29 cellular contexts compared by ENCODE assay signal in genomic region chr2:42219160-42219559, GRCh38.
"Had no signal": no experiment of that assay in that cellular context is flagged by ENCODE, and none has a peak within 500 bp of the region (broad histone marks: within the 10 kb centered on the region; RNA-seq: fewer than 3 reads in every experiment).

No MANE protein-coding gene starts in this region.

- H3K27ac Mint-ChIP-seq: stimulated activated naive B cell treated with anti-CD40 and anti-IgM and Interleukin-4, amounts not matched to agents 10 μg/mL and 1 μg/mL and 100 μg/mL, for 72 hours; stimulated activated naive CD8-positive, alpha-beta T cell treated with anti-CD3 and anti-CD28 coated beads, Interleukin-15, Interleukin-2, amounts not matched to agents 100 ng/mL and 50 ng/mL, for 24 hours had no signal

- H3K27me3 Mint-ChIP-seq: naive thymus-derived CD8-positive, alpha-beta T cell; stimulated activated naive B cell treated with anti-CD40 and anti-IgM and Interleukin-4, amounts not matched to agents 10 μg/mL and 1 μg/mL and 100 μg/mL, for 72 hours; stimulated activated naive CD8-positive, alpha-beta T cell treated with anti-CD3 and anti-CD28 coated beads, Interleukin-15, Interleukin-2, amounts not matched to agents 100 ng/mL and 50 ng/mL, for 24 hours had no signal

- H3K36me3 ChIP-seq: left lung, lower lobe of right lung, pancreas, prostate gland, sigmoid colon, tibial nerve, vagina had no signal

- ATAC-seq: left colon; left lung; lower lobe of right lung; naive thymus-derived CD8-positive, alpha-beta T cell; pancreas; right cardiac atrium; stimulated activated naive B cell treated with anti-CD40 and anti-IgM and Interleukin-4, amounts not matched to agents 10 μg/mL and 1 μg/mL and 100 μg/mL, for 72 hours had no signal

- H3K27me3 ChIP-seq: left lung, pancreas, sigmoid colon, tibial nerve, upper lobe of left lung, vagina had no signal

- FAIRE-seq: islet of Langerhans, kidney, pancreas, small intestine had no signal

- H3K4me3 ChIP-seq: left lung, lower lobe of right lung, pancreas, prostate gland, sigmoid colon, tibial nerve, upper lobe of left lung, vagina had no signal

- H3K9me3 Mint-ChIP-seq: immature natural killer cell; naive thymus-derived CD8-positive, alpha-beta T cell; nephron; neural crest cell; stimulated activated naive B cell treated with anti-CD40 and anti-IgM and Interleukin-4, amounts not matched to agents 10 μg/mL and 1 μg/mL and 100 μg/mL, for 72 hours; stimulated activated naive CD8-positive, alpha-beta T cell treated with anti-CD3 and anti-CD28 coated beads, Interleukin-15, Interleukin-2, amounts not matched to agents 100 ng/mL and 50 ng/mL, for 24 hours had no signal

- H3K36me3 Mint-ChIP-seq: immature natural killer cell had no signal

- H3K4me3 Mint-ChIP-seq: immature natural killer cell; nephron; neural crest cell; stimulated activated naive B cell treated with anti-CD40 and anti-IgM and Interleukin-4, amounts not matched to agents 10 μg/mL and 1 μg/mL and 100 μg/mL, for 72 hours; stimulated activated naive CD8-positive, alpha-beta T cell treated with anti-CD3 and anti-CD28 coated beads, Interleukin-15, Interleukin-2, amounts not matched to agents 100 ng/mL and 50 ng/mL, for 24 hours had no signal

- DNase-seq: hypothalamus; immature natural killer cell; kidney; left colon; left lung; lower lobe of right lung; mammary epithelial cell; mesenchymal stem cell; naive thymus-derived CD8-positive, alpha-beta T cell; nucleus accumbens; pancreas; posterior cingulate gyrus; retina; right cardiac atrium; sigmoid colon; small intestine; stimulated activated CD4-positive, alpha-beta T cell treated with anti-CD3 and anti-CD28 coated beads, Interleukin-1b, Interleukin-23, amount 100 ng/mL, for 48 hours; stimulated activated CD4-positive, alpha-beta T cell treated with anti-CD3 and anti-CD28 coated beads, Interleukin-2, amount 100 ng/mL, for 48 hours; stimulated activated CD4-positive, alpha-beta T cell treated with anti-CD3 and anti-CD28 coated beads, Interleukin-4, amount 100 ng/mL, for 4 hours; stimulated activated CD8-positive, alpha-beta memory T cell treated with anti-CD3 and anti-CD28 coated beads, Interleukin-4, amount 100 ng/mL, for 48 hours; stimulated activated naive B cell treated with anti-CD40 and anti-IgM and Interleukin-4, amounts not matched to agents 10 μg/mL and 1 μg/mL and 100 μg/mL, for 72 hours; upper lobe of left lung had no signal

- H3K4me1 ChIP-seq: prostate gland had no signal

- H3K9me3 ChIP-seq: left lung, lower lobe of right lung, pancreas, prostate gland, sigmoid colon, tibial nerve, upper lobe of left lung, vagina had no signal

- H3K27ac ChIP-seq: left lung, lower lobe of right lung, pancreas, prostate gland, sigmoid colon, tibial nerve, upper lobe of left lung, vagina had no signal
